In the genomic region with DNA sequence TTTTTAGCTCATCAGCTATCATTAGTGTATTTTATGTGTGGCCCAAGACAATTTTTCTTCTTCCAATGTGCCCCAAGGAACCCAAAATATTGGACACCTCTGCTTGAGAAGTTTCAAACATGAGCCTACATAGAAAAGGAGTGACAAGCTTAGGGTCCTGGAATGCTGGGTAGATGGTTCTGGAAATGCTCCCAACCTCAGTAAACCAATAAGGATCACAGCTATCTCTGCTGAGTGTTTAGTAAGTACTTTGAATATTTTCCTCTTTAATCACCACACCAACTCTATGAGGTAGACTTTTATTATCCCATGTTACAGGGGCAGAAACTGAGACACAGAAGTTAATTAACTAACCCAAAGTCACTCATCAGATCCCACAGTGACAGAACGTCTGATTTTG, we compare ENCODE assay signal across 1 cellular context.
TF ChIP-seq lines count a peak whose summit lies in the region.

No MANE protein-coding gene starts in this region.

TF ChIP-seq in K562, 482 proteins besides CTCF, POLR2A, EP300 and RAD21 (continued from another document):
- TF ChIP-seq NUFIP1 (IDR thresholded peaks at IDR 0.05; ENCODE audit: partially characterized antibody) = no peak
- no peak for TF ChIP-seq EWSR1 (IDR thresholded peaks at IDR 0.05; ENCODE audit: borderline replicate concordance, low read depth, partially characterized antibody)
- TF ChIP-seq, protein P1, sequence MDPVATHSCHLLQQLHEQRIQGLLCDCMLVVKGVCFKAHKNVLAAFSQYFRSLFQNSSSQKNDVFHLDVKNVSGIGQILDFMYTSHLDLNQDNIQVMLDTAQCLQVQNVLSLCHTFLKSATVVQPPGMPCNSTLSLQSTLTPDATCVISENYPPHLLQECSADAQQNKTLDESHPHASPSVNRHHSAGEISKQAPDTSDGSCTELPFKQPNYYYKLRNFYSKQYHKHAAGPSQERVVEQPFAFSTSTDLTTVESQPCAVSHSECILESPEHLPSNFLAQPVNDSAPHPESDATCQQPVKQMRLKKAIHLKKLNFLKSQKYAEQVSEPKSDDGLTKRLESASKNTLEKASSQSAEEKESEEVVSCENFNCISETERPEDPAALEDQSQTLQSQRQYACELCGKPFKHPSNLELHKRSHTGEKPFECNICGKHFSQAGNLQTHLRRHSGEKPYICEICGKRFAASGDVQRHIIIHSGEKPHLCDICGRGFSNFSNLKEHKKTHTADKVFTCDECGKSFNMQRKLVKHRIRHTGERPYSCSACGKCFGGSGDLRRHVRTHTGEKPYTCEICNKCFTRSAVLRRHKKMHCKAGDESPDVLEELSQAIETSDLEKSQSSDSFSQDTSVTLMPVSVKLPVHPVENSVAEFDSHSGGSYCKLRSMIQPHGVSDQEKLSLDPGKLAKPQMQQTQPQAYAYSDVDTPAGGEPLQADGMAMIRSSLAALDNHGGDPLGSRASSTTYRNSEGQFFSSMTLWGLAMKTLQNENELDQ (CRISPR knock-in tag; IDR thresholded peaks at IDR 0.05; ENCODE audit: borderline replicate concordance) = no peak
- TF ChIP-seq ZNF785 (CRISPR knock-in tag; IDR thresholded peaks at IDR 0.05) = no peak
- TF ChIP-seq ILK (tag; IDR thresholded peaks at IDR 0.05; ENCODE audit: borderline replicate concordance, low read depth) = no peak
- no peak for TF ChIP-seq NFIC (IDR thresholded peaks at IDR 0.05)
- no peak for TF ChIP-seq ZNF696 (CRISPR knock-in tag; conservative IDR thresholded peaks at IDR 0.05)
- no peak for TF ChIP-seq KAT8 (IDR thresholded peaks at IDR 0.05; ENCODE audit: low read depth)
- no peak for TF ChIP-seq HDAC3 (IDR thresholded peaks at IDR 0.05; ENCODE audit: borderline replicate concordance, partially characterized antibody)
- TF ChIP-seq BDP1 (IDR thresholded peaks at IDR 0.05; ENCODE audit: insufficient read depth, insufficient read length) = no peak
- TF ChIP-seq KLF10 (CRISPR knock-in tag; IDR thresholded peaks at IDR 0.05) = no peak
- no peak for TF ChIP-seq ZNF134 (CRISPR knock-in tag; conservative IDR thresholded peaks at IDR 0.05)
